Comparison of ENCODE assay signal across 10 cellular contexts in genomic region chr12:47946413-47947107, GRCh38. TPM values are rescaled to one million over a fixed set of nuclear protein-coding genes. Genes with fewer than 3 reads are reported as not detected.
A peak's percentile ranks its signal among the peaks of the same experiment; 100 is the strongest.
DNase-seq lines count a peak whose midpoint lies in the region; ATAC-seq and TF ChIP-seq lines count a peak whose summit lies in the region.
"Had no signal": no experiment of that assay in that cellular context is flagged by ENCODE, and none has a peak within 500 bp of the region (broad histone marks: within the 10 kb centered on the region; RNA-seq: fewer than 3 reads in every experiment).

No MANE protein-coding gene starts in this region.

- intact Hi-C loops in mucosa of descending colon (cut with DNase I, micrococcal nuclease) (no loop called here), Calu3 (cut with micrococcal nuclease; ENCODE audit: unreplicated experiment) (no loop called here)

- H3K4me1 Mint-ChIP-seq in Calu3 (ENCODE audit: low read depth, unreplicated experiment): peaks cover 8% of the 10 kb centered on the region

- no peak overlapping the region for H3K27ac Mint-ChIP-seq in Calu3 (ENCODE audit: unreplicated experiment)
- H3K27ac Mint-ChIP-seq: activated naive CD8-positive, alpha-beta T cell treated with anti-CD3 and anti-CD28 coated beads, Interleukin-2, amount 10 ng/mL, durations not matched to agents 7 days and 5 days had no signal

- H3K27me3 ChIP-seq in adipocyte (replicated peaks; ENCODE audit: control insufficient read depth, insufficient read depth, low read length): peaks cover 12% of the 10 kb centered on the region

- H3K36me3 ChIP-seq in adipocyte (ENCODE audit: control insufficient read depth, insufficient read depth, low read length, severe bottlenecking) (no peaks in the 10 kb centered on the region), mucosa of descending colon (ENCODE audit: low read depth) (no peaks in the 10 kb centered on the region)

- H3K9me3 ChIP-seq in adipocyte (ENCODE audit: control insufficient read depth, low read length): no peaks in the 10 kb centered on the region
- H3K9me3 ChIP-seq in mucosa of descending colon: no peaks in the 10 kb centered on the region

- H3K4me3 ChIP-seq in adipocyte (ENCODE audit: low read length) (no peak overlapping the region), mucosa of descending colon (no peak overlapping the region)

- H3K9me3 Mint-ChIP-seq in Calu3 (ENCODE audit: low read depth, unreplicated experiment): no peaks in the 10 kb centered on the region
- H3K9me3 Mint-ChIP-seq: activated naive CD8-positive, alpha-beta T cell treated with anti-CD3 and anti-CD28 coated beads, Interleukin-2, amount 10 ng/mL, durations not matched to agents 7 days and 5 days had no signal

- H3K4me1 ChIP-seq in adipocyte (ENCODE audit: control insufficient read depth, insufficient read depth, low read length): peaks cover 4% of the 10 kb centered on the region
- peaks cover 38% of the 10 kb centered on the region for H3K4me1 ChIP-seq in mucosa of descending colon (ENCODE audit: low read depth)

- H3K27me3 Mint-ChIP-seq in Calu3 (ENCODE audit: unreplicated experiment): peaks cover 18% of the 10 kb centered on the region

- no peak overlapping the region for H3K4me3 Mint-ChIP-seq in Calu3 (ENCODE audit: low read depth, unreplicated experiment)
- H3K4me3 Mint-ChIP-seq: activated naive CD8-positive, alpha-beta T cell treated with anti-CD3 and anti-CD28 coated beads, Interleukin-2, amount 10 ng/mL, durations not matched to agents 7 days and 5 days had no signal

- CTCF ChIA-PET in Calu3 (lab: Charles Lee): interaction anchor here (0.5 to 1.6 kb wide), 3 partner anchors 14 to 46 kb away, joined by 5 to 11 read pairs (median 7); partner anchors contain the start of gene VDR

- BruUV-seq in Calu3 (replicated peaks; lab: Mats Ljungman, UMichigan): no TSS peak

- no peaks in the 10 kb centered on the region for H3K36me3 Mint-ChIP-seq in Calu3 (ENCODE audit: insufficient read depth, unreplicated experiment)
- H3K36me3 Mint-ChIP-seq: activated naive CD8-positive, alpha-beta T cell treated with anti-CD3 and anti-CD28 coated beads, Interleukin-2, amount 10 ng/mL, durations not matched to agents 7 days and 5 days had no signal

- no peak overlapping the region for H3K9ac ChIP-seq in adipocyte (ENCODE audit: low read length)

- no peak for ATAC-seq in mucosa of descending colon
- ATAC-seq in GM18907 (IDR thresholded peaks at IDR 0.05; ENCODE audit: unreplicated experiment): no peak
- no peak for ATAC-seq in GM21717 (IDR thresholded peaks at IDR 0.05; ENCODE audit: unreplicated experiment)

- TF ChIP-seq CTCF in C4-2B (conservative IDR thresholded peaks at IDR 0.05) (no peak), mucosa of descending colon (IDR thresholded peaks at IDR 0.05) (no peak), Calu3 (IDR thresholded peaks at IDR 0.05; ENCODE audit: unreplicated experiment) (no peak)

- DNase-seq in LHCN-M2 (ENCODE audit: low read depth) (peak; percentile 42), adipocyte (ENCODE audit: low read depth) (peak; percentile 20), mucosa of descending colon (peak in 2 of 3 donors; percentile 47 to 55), Calu3 (no peak)
- no peak for DNase-seq in effector CD8-positive, alpha-beta T cell (lab: John Stamatoyannopoulos, UW)
- DNase-seq: activated naive CD8-positive, alpha-beta T cell treated with anti-CD3 and anti-CD28 coated beads, Interleukin-2, amount 10 ng/mL, durations not matched to agents 7 days and 5 days; NCI-H1092 had no signal

- peak overlapping the region; percentile 55 for H3K27ac ChIP-seq in C4-2B

RNA-seq across cellular contexts. Expression of gene TMEM106C, which starts 16.8 kb away (rescaled TPM):
- total RNA-seq in LHCN-M2 (2014; rRNA removed): 122 and 146 TPM in 2 replicates
- polyA plus RNA-seq in LHCN-M2 (2012): 106 TPM
- 100 to 1,000 TPM in 2 of 3 donors, 10 to 100 TPM in 1; 93.9 to 208 (median 183) TPM for total RNA-seq in mucosa of descending colon
- total RNA-seq in Calu3 (2022): 67.2 and 77.3 TPM in 2 replicates

RNA-seq across cellular contexts. Expression of gene VDR, which starts 41.8 kb away (rescaled TPM):
- total RNA-seq in LHCN-M2 (2014; rRNA removed) (5.8 and 5.9 TPM in 2 replicates), mucosa of descending colon (100 to 1,000 TPM in 2 of 3 donors, 10 to 100 TPM in 1; 69.5 to 175 (median 162) TPM), Calu3 (2022) (10.1 and 12.5 TPM in 2 replicates)
- polyA plus RNA-seq in LHCN-M2 (2012): 6.6 TPM

RNA-seq across cellular contexts. Expression of gene COL2A1, which starts 57.7 kb away (rescaled TPM):
- total RNA-seq in LHCN-M2 (2014; rRNA removed): not detected in 2 replicates
- not detected for polyA plus RNA-seq in LHCN-M2 (2012)
- total RNA-seq in mucosa of descending colon: 1 to 10 TPM in 2 of 3 donors, under 1 TPM in 1; 0.19 to 1.5 (median 1.2) TPM
- total RNA-seq in Calu3 (2022): 0.50 TPM in 1 of 2 replicates, not detected in the other
- total RNA-seq: activated naive CD8-positive, alpha-beta T cell treated with anti-CD3 and anti-CD28 coated beads, Interleukin-2, amount 10 ng/mL, durations not matched to agents 7 days and 5 days had no signal

Comparison
In these comparisons a context has a peak if more than half of its experiments do, and no peak if none do; other contexts are left out.
1. DNase-seq: peak in LHCN-M2 (single experiment), adipocyte (single experiment) and mucosa of descending colon (2 of 3); none in Calu3 (single experiment) and effector CD8-positive, alpha-beta T cell (single experiment).